ENCODE assay signal across 1 cellular context in genomic region chr14:105495101-105495989, GRCh38.
TF ChIP-seq lines count a peak whose summit lies in the region.

No MANE protein-coding gene starts in this region.

TF ChIP-seq in HepG2, 621 proteins besides CTCF, POLR2A, EP300 and RAD21 (continues in another document):
- TF ChIP-seq TMF1 (CRISPR knock-in tag; IDR thresholded peaks at IDR 0.05; ENCODE audit: low read depth) (peak; percentile 52; the same call in 1 of the 2 replicates), ZNF790 (CRISPR knock-in tag; IDR thresholded peaks at IDR 0.05; ENCODE audit: borderline replicate concordance) (no peak), ZNF503 (CRISPR knock-in tag; IDR thresholded peaks at IDR 0.05) (0 out of 2 replicates have a peak, but pooled peaks have one; percentile 11), ZNF543 (CRISPR knock-in tag; IDR thresholded peaks at IDR 0.05) (no peak), NR2F1 (CRISPR knock-in tag; IDR thresholded peaks at IDR 0.05) (no peak), TCF7 (IDR thresholded peaks at IDR 0.05; ENCODE audit: low read depth) (no peak), MTF2 (CRISPR knock-in tag; IDR thresholded peaks at IDR 0.05; ENCODE audit: borderline replicate concordance) (no peak), ZBTB10 (CRISPR knock-in tag; IDR thresholded peaks at IDR 0.05; ENCODE audit: borderline replicate concordance) (0 out of 2 replicates have a peak, but pooled peaks have one; percentile 61), ZNF552 (CRISPR knock-in tag; IDR thresholded peaks at IDR 0.05; ENCODE audit: borderline replicate concordance) (0 out of 2 replicates have a peak, but pooled peaks have one; percentile 30), ETV5 (CRISPR knock-in tag; IDR thresholded peaks at IDR 0.05; ENCODE audit: borderline replicate concordance) (no peak), FLYWCH1 (CRISPR knock-in tag; IDR thresholded peaks at IDR 0.05) (no peak), ZNF562 (CRISPR knock-in tag; IDR thresholded peaks at IDR 0.05; ENCODE audit: borderline replicate concordance) (no peak), ZNF652 (CRISPR knock-in tag; IDR thresholded peaks at IDR 0.05; ENCODE audit: borderline replicate concordance, low read depth) (no peak), ZNF430 (CRISPR knock-in tag; IDR thresholded peaks at IDR 0.05) (no peak), ZNF431 (CRISPR knock-in tag; IDR thresholded peaks at IDR 0.05; ENCODE audit: borderline replicate concordance, low read depth) (no peak), ZNF101 (CRISPR knock-in tag; IDR thresholded peaks at IDR 0.05; ENCODE audit: borderline replicate concordance, low read depth) (no peak), ZNF878 (CRISPR knock-in tag; IDR thresholded peaks at IDR 0.05) (no peak), ZBTB38 (CRISPR knock-in tag; IDR thresholded peaks at IDR 0.05) (0 out of 2 replicates have a peak, but pooled peaks have one; percentile 44), ZNF451 (CRISPR knock-in tag; IDR thresholded peaks at IDR 0.05) (no peak), EZH2 (conservative IDR thresholded peaks at IDR 0.05; ENCODE audit: low read depth, low read length) (no peak), ZMAT3 (CRISPR knock-in tag; conservative IDR thresholded peaks at IDR 0.05) (no peak), ZNF704 (CRISPR knock-in tag; IDR thresholded peaks at IDR 0.05; ENCODE audit: borderline replicate concordance) (0 out of 2 replicates have a peak, but pooled peaks have one; percentile 34), ZBTB49 (CRISPR knock-in tag; IDR thresholded peaks at IDR 0.05; ENCODE audit: borderline replicate concordance) (no peak), SMARCE1 (IDR thresholded peaks at IDR 0.05; ENCODE audit: borderline replicate concordance) (no peak), ZNF788 (CRISPR knock-in tag; IDR thresholded peaks at IDR 0.05; ENCODE audit: borderline replicate concordance) (peak; percentile 15; the same call in 1 of the 2 replicates), TRIM22 (IDR thresholded peaks at IDR 0.05) (no peak), ZNF512B (CRISPR knock-in tag; IDR thresholded peaks at IDR 0.05; ENCODE audit: borderline replicate concordance) (0 out of 2 replicates have a peak, but pooled peaks have one; percentile 49), PREB (CRISPR knock-in tag; IDR thresholded peaks at IDR 0.05) (no peak), IRF1 (CRISPR knock-in tag; IDR thresholded peaks at IDR 0.05; ENCODE audit: low read depth) (no peak), ZBTB43 (CRISPR knock-in tag; conservative IDR thresholded peaks at IDR 0.05) (no peak), ZNF143 (CRISPR knock-in tag; IDR thresholded peaks at IDR 0.05) (peak; percentile 32; the same call in 1 of the 2 replicates), TARDBP (CRISPR knock-in tag; IDR thresholded peaks at IDR 0.05) (no peak), CEBPB (IDR thresholded peaks at IDR 0.05; ENCODE audit: borderline replicate concordance, low read depth, low read length) (no peak), ZBTB2 (CRISPR knock-in tag; IDR thresholded peaks at IDR 0.05; ENCODE audit: low read depth) (no peak), NCOR1 (IDR thresholded peaks at IDR 0.05; ENCODE audit: borderline replicate concordance, low read length) (no peak), MAX (IDR thresholded peaks at IDR 0.05) (no peak)
